In the genomic region with DNA sequence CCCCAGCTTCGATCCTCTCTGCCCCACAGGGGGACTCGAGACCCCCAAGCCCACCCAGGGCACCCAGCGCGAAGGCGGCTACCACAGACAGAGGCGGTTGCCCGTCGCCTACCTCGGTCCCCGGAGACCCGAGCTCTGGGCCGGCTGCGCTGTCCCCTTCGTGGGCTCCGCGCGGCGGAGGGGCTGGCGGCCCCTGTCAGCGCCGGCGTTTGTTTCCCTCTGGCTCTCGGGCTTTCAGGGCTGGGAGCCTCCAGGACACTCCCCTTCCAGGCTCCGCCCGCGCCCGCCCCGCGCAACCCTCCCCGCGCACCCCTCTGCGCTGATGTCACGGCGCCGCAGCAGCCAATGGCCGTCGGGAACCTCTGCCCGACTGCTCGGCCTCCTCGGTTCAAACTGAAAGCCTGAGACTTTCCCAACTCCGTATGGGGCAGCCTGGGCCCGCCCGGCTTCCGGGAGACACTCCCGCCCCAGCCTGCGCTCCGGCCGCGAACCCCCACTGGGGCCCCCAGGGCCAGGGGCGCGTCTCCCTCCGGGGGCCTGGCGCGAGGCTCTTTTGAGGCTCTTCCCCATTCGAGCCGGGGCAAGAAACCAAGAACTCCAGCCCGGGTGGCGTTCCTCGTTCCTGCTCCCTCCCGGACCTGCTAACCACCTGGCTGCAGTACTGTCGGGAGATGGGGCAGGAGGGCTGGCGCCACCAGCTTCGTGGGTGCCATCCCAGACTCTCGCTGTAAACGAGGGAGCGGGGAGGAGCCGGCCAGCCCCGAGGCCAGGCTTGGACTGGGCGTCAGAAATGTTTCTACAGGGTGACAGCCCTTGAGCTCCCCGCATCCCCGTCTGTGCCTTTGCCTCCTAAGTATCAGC, we compare ENCODE assay signal across 1 cellular context.
A peak's percentile ranks its signal among the peaks of the same experiment; 100 is the strongest.
TF ChIP-seq lines count a peak whose summit lies in the region.

A gene with protein sequence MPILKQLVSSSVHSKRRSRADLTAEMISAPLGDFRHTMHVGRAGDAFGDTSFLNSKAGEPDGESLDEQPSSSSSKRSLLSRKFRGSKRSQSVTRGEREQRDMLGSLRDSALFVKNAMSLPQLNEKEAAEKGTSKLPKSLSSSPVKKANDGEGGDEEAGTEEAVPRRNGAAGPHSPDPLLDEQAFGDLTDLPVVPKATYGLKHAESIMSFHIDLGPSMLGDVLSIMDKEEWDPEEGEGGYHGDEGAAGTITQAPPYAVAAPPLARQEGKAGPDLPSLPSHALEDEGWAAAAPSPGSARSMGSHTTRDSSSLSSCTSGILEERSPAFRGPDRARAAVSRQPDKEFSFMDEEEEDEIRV (minus strand): TSS at position 221 of the 861 bp plus-strand sequence. CDS start 25,501 bp downstream, outside the sequence.

TF ChIP-seq in HepG2, 621 proteins besides CTCF, POLR2A, EP300 and RAD21 (continued from another document and continues in another):
- TF ChIP-seq, protein P1, sequence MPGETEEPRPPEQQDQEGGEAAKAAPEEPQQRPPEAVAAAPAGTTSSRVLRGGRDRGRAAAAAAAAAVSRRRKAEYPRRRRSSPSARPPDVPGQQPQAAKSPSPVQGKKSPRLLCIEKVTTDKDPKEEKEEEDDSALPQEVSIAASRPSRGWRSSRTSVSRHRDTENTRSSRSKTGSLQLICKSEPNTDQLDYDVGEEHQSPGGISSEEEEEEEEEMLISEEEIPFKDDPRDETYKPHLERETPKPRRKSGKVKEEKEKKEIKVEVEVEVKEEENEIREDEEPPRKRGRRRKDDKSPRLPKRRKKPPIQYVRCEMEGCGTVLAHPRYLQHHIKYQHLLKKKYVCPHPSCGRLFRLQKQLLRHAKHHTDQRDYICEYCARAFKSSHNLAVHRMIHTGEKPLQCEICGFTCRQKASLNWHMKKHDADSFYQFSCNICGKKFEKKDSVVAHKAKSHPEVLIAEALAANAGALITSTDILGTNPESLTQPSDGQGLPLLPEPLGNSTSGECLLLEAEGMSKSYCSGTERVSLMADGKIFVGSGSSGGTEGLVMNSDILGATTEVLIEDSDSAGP (CRISPR knock-in tag; IDR thresholded peaks at IDR 0.05; ENCODE audit: borderline replicate concordance) = peak; percentile 80; the same call in 1 of the 2 replicates
- TF ChIP-seq NR3C1 (CRISPR knock-in tag; IDR thresholded peaks at IDR 0.05) (no peak), ZNF879 (CRISPR knock-in tag; IDR thresholded peaks at IDR 0.05) (peak; percentile 94; the same call in 1 of the 2 replicates), ISX (CRISPR knock-in tag; conservative IDR thresholded peaks at IDR 0.05) (no peak), ZNF629 (CRISPR knock-in tag; conservative IDR thresholded peaks at IDR 0.05) (0 out of 2 replicates have a peak, but pooled peaks have one; percentile 35), ZNF17 (CRISPR knock-in tag; IDR thresholded peaks at IDR 0.05) (peak; percentile 85; the same call in 1 of the 2 replicates), PHF20 (CRISPR knock-in tag; IDR thresholded peaks at IDR 0.05) (0 out of 2 replicates have a peak, but pooled peaks have one; percentile 7), ZNF619 (CRISPR knock-in tag; IDR thresholded peaks at IDR 0.05) (peak; percentile 39; the same call in 1 of the 2 replicates), ZNF550 (CRISPR knock-in tag; IDR thresholded peaks at IDR 0.05; ENCODE audit: borderline replicate concordance) (no peak), RELA (CRISPR knock-in tag; IDR thresholded peaks at IDR 0.05) (no peak), SIN3A (IDR thresholded peaks at IDR 0.05; ENCODE audit: borderline replicate concordance, low read depth, low read length) (peak; percentile 81; the same call in 1 of the 2 replicates), NPAS2 (CRISPR knock-in tag; IDR thresholded peaks at IDR 0.05; ENCODE audit: borderline replicate concordance) (no peak), JARID2 (CRISPR knock-in tag; IDR thresholded peaks at IDR 0.05; ENCODE audit: insufficient replicate concordance) (peak; percentile 42), FOXA3 (CRISPR knock-in tag; IDR thresholded peaks at IDR 0.05) (peak; percentile 27; the same call in 1 of the 2 replicates), SAFB2 (CRISPR knock-in tag; IDR thresholded peaks at IDR 0.05; ENCODE audit: borderline replicate concordance, low read depth) (no peak; the same call in 1 of the 2 replicates), ZNF124 (CRISPR knock-in tag; IDR thresholded peaks at IDR 0.05) (no peak; the same call in 1 of the 2 replicates), DNMT3B (CRISPR knock-in tag; conservative IDR thresholded peaks at IDR 0.05) (no peak), HES4 (CRISPR knock-in tag; IDR thresholded peaks at IDR 0.05; ENCODE audit: borderline replicate concordance) (no peak; the same call in 1 of the 2 replicates), ZNF30 (CRISPR knock-in tag; IDR thresholded peaks at IDR 0.05) (no peak; the same call in 1 of the 2 replicates), SRSF4 (IDR thresholded peaks at IDR 0.05; ENCODE audit: low read depth, low read length, poor library complexity, severe bottlenecking) (no peak), RBAK (CRISPR knock-in tag; IDR thresholded peaks at IDR 0.05) (no peak), KAT7 (CRISPR knock-in tag; IDR thresholded peaks at IDR 0.05; ENCODE audit: borderline replicate concordance) (no peak; the same call in 1 of the 2 replicates), NR1H2 (CRISPR knock-in tag; IDR thresholded peaks at IDR 0.05; ENCODE audit: borderline replicate concordance, low read depth) (no peak), EHMT2 (IDR thresholded peaks at IDR 0.05; ENCODE audit: borderline replicate concordance, low read depth, low read length) (no peak), HDAC2 (CRISPR knock-in tag; IDR thresholded peaks at IDR 0.05) (peak; percentile 88), ZNF562 (CRISPR knock-in tag; IDR thresholded peaks at IDR 0.05; ENCODE audit: borderline replicate concordance) (0 out of 2 replicates have a peak, but pooled peaks have one; percentile 53), ZNF496 (CRISPR knock-in tag; IDR thresholded peaks at IDR 0.05; ENCODE audit: insufficient replicate concordance) (no peak)
- TF ChIP-seq, protein P2, sequence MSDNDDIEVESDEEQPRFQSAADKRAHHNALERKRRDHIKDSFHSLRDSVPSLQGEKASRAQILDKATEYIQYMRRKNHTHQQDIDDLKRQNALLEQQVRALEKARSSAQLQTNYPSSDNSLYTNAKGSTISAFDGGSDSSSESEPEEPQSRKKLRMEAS (IDR thresholded peaks at IDR 0.05) = peak; percentile 86
- TF ChIP-seq, protein P3, sequence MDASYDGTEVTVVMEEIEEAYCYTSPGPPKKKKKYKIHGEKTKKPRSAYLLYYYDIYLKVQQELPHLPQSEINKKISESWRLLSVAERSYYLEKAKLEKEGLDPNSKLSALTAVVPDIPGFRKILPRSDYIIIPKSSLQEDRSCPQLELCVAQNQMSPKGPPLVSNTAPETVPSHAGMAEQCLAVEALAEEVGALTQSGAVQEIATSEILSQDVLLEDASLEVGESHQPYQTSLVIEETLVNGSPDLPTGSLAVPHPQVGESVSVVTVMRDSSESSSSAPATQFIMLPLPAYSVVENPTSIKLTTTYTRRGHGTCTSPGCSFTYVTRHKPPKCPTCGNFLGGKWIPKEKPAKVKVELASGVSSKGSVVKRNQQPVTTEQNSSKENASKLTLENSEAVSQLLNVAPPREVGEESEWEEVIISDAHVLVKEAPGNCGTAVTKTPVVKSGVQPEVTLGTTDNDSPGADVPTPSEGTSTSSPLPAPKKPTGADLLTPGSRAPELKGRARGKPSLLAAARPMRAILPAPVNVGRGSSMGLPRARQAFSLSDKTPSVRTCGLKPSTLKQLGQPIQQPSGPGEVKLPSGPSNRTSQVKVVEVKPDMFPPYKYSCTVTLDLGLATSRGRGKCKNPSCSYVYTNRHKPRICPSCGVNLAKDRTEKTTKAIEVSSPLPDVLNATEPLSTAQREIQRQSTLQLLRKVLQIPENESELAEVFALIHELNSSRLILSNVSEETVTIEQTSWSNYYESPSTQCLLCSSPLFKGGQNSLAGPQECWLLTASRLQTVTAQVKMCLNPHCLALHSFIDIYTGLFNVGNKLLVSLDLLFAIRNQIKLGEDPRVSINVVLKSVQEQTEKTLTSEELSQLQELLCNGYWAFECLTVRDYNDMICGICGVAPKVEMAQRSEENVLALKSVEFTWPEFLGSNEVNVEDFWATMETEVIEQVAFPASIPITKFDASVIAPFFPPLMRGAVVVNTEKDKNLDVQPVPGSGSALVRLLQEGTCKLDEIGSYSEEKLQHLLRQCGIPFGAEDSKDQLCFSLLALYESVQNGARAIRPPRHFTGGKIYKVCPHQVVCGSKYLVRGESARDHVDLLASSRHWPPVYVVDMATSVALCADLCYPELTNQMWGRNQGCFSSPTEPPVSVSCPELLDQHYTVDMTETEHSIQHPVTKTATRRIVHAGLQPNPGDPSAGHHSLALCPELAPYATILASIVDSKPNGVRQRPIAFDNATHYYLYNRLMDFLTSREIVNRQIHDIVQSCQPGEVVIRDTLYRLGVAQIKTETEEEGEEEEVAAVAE (CRISPR knock-in tag; IDR thresholded peaks at IDR 0.05; ENCODE audit: borderline replicate concordance) = 0 out of 2 replicates have a peak, but pooled peaks have one; percentile 18
- TF ChIP-seq, protein P4, sequence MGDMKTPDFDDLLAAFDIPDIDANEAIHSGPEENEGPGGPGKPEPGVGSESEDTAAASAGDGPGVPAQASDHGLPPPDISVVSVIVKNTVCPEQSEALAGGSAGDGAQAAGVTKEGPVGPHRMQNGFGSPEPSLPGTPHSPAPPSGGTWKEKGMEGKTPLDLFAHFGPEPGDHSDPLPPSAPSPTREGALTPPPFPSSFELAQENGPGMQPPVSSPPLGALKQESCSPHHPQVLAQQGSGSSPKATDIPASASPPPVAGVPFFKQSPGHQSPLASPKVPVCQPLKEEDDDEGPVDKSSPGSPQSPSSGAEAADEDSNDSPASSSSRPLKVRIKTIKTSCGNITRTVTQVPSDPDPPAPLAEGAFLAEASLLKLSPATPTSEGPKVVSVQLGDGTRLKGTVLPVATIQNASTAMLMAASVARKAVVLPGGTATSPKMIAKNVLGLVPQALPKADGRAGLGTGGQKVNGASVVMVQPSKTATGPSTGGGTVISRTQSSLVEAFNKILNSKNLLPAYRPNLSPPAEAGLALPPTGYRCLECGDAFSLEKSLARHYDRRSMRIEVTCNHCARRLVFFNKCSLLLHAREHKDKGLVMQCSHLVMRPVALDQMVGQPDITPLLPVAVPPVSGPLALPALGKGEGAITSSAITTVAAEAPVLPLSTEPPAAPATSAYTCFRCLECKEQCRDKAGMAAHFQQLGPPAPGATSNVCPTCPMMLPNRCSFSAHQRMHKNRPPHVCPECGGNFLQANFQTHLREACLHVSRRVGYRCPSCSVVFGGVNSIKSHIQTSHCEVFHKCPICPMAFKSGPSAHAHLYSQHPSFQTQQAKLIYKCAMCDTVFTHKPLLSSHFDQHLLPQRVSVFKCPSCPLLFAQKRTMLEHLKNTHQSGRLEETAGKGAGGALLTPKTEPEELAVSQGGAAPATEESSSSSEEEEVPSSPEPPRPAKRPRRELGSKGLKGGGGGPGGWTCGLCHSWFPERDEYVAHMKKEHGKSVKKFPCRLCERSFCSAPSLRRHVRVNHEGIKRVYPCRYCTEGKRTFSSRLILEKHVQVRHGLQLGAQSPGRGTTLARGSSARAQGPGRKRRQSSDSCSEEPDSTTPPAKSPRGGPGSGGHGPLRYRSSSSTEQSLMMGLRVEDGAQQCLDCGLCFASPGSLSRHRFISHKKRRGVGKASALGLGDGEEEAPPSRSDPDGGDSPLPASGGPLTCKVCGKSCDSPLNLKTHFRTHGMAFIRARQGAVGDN (CRISPR knock-in tag; IDR thresholded peaks at IDR 0.05) = peak; percentile 95
- TF ChIP-seq, protein P5, sequence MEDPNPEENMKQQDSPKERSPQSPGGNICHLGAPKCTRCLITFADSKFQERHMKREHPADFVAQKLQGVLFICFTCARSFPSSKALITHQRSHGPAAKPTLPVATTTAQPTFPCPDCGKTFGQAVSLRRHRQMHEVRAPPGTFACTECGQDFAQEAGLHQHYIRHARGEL (CRISPR knock-in tag; IDR thresholded peaks at IDR 0.05) = peak; percentile 24; the same call in 1 of the 2 replicates
- TF ChIP-seq, protein P6, sequence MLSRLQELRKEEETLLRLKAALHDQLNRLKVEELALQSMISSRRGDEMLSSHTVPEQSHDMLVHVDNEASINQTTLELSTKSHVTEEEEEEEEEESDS (CRISPR knock-in tag; IDR thresholded peaks at IDR 0.05; ENCODE audit: borderline replicate concordance) = no peak
- TF ChIP-seq, protein P7, sequence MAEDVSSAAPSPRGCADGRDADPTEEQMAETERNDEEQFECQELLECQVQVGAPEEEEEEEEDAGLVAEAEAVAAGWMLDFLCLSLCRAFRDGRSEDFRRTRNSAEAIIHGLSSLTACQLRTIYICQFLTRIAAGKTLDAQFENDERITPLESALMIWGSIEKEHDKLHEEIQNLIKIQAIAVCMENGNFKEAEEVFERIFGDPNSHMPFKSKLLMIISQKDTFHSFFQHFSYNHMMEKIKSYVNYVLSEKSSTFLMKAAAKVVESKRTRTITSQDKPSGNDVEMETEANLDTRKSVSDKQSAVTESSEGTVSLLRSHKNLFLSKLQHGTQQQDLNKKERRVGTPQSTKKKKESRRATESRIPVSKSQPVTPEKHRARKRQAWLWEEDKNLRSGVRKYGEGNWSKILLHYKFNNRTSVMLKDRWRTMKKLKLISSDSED (CRISPR knock-in tag; IDR thresholded peaks at IDR 0.05) = peak; percentile 70
- TF ChIP-seq, protein P8, sequence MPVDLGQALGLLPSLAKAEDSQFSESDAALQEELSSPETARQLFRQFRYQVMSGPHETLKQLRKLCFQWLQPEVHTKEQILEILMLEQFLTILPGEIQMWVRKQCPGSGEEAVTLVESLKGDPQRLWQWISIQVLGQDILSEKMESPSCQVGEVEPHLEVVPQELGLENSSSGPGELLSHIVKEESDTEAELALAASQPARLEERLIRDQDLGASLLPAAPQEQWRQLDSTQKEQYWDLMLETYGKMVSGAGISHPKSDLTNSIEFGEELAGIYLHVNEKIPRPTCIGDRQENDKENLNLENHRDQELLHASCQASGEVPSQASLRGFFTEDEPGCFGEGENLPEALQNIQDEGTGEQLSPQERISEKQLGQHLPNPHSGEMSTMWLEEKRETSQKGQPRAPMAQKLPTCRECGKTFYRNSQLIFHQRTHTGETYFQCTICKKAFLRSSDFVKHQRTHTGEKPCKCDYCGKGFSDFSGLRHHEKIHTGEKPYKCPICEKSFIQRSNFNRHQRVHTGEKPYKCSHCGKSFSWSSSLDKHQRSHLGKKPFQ (CRISPR knock-in tag; IDR thresholded peaks at IDR 0.05; ENCODE audit: insufficient replicate concordance) = no peak
- TF ChIP-seq, protein P9, sequence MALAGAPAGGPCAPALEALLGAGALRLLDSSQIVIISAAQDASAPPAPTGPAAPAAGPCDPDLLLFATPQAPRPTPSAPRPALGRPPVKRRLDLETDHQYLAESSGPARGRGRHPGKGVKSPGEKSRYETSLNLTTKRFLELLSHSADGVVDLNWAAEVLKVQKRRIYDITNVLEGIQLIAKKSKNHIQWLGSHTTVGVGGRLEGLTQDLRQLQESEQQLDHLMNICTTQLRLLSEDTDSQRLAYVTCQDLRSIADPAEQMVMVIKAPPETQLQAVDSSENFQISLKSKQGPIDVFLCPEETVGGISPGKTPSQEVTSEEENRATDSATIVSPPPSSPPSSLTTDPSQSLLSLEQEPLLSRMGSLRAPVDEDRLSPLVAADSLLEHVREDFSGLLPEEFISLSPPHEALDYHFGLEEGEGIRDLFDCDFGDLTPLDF (CRISPR knock-in tag; IDR thresholded peaks at IDR 0.05) = peak; percentile 84
